ENCODE assay signal across 1 cellular context in the genomic region with DNA sequence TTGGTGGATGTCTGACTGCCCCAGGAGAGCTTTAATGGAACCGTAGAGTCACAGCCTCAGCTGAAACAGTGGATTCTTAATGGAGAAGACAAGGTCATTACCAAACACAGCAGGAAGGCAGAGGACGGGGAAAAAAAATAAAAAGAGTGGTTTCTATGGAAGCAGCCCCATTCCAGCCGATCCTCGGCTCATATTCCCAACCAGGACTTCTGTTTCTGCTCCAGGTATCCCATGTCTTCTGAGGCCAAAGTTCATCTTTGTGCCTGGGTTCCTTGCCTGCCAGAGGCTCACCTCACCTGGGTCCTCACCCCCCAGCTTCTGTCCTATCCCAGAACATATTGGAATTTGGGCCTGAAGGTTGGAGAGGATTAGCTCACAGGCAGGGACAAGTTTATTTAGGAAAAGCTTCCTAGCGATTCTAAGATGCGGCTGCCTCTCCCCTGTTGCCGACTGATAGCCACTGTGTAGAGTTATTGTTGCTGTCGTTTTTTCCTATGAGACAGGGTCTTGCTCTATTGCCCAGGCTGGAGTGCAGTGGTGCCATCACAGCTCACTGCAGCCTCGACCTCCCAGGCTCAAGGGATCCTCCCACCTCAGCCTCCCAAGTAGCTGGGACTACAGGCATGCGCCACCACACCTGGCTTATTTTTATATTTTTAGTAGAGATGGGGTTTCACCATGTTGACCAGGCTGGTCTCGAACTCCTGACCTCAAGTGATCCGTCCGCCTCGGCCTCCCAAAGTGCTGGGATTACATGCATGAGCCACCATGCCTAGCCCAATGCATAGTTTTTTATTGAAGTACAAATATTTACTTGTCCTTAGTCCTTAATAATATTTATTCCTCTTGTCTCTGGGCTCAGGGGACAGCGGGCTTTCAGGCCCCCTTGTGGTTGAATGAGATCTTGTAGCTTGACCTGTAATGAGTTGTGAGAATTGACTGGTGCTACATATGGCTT.
TF ChIP-seq lines count a peak whose summit lies in the region.

No MANE protein-coding gene starts in this region.

TF ChIP-seq in HCT116, 20 proteins besides CTCF, POLR2A, EP300 and RAD21 (continued from another document):
- TF ChIP-seq, protein P1, sequence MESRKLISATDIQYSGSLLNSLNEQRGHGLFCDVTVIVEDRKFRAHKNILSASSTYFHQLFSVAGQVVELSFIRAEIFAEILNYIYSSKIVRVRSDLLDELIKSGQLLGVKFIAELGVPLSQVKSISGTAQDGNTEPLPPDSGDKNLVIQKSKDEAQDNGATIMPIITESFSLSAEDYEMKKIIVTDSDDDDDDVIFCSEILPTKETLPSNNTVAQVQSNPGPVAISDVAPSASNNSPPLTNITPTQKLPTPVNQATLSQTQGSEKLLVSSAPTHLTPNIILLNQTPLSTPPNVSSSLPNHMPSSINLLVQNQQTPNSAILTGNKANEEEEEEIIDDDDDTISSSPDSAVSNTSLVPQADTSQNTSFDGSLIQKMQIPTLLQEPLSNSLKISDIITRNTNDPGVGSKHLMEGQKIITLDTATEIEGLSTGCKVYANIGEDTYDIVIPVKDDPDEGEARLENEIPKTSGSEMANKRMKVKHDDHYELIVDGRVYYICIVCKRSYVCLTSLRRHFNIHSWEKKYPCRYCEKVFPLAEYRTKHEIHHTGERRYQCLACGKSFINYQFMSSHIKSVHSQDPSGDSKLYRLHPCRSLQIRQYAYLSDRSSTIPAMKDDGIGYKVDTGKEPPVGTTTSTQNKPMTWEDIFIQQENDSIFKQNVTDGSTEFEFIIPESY (IDR thresholded peaks at IDR 0.05; ENCODE audit: extremely low read depth, insufficient replicate concordance, low read length) = no peak
- no peak for TF ChIP-seq TCF7L2 (IDR thresholded peaks at IDR 0.05; ENCODE audit: borderline replicate concordance, extremely low read depth, insufficient read depth, insufficient read length)
- TF ChIP-seq ELF1 (IDR thresholded peaks at IDR 0.05; ENCODE audit: borderline replicate concordance, low read depth) = no peak
- no peak for TF ChIP-seq CEBPB (IDR thresholded peaks at IDR 0.05; ENCODE audit: low read depth)
- TF ChIP-seq EZH2 (IDR thresholded peaks at IDR 0.05) = no peak
- no peak for TF ChIP-seq FOSL1 (IDR thresholded peaks at IDR 0.05; ENCODE audit: low read depth)
- no peak for TF ChIP-seq EZH2phosphoT487 (IDR thresholded peaks at IDR 0.05; ENCODE audit: borderline replicate concordance)
- no peak for TF ChIP-seq POLR2AphosphoS5 (IDR thresholded peaks at IDR 0.05; ENCODE audit: low read depth, low read length)
- TF ChIP-seq, protein P2, sequence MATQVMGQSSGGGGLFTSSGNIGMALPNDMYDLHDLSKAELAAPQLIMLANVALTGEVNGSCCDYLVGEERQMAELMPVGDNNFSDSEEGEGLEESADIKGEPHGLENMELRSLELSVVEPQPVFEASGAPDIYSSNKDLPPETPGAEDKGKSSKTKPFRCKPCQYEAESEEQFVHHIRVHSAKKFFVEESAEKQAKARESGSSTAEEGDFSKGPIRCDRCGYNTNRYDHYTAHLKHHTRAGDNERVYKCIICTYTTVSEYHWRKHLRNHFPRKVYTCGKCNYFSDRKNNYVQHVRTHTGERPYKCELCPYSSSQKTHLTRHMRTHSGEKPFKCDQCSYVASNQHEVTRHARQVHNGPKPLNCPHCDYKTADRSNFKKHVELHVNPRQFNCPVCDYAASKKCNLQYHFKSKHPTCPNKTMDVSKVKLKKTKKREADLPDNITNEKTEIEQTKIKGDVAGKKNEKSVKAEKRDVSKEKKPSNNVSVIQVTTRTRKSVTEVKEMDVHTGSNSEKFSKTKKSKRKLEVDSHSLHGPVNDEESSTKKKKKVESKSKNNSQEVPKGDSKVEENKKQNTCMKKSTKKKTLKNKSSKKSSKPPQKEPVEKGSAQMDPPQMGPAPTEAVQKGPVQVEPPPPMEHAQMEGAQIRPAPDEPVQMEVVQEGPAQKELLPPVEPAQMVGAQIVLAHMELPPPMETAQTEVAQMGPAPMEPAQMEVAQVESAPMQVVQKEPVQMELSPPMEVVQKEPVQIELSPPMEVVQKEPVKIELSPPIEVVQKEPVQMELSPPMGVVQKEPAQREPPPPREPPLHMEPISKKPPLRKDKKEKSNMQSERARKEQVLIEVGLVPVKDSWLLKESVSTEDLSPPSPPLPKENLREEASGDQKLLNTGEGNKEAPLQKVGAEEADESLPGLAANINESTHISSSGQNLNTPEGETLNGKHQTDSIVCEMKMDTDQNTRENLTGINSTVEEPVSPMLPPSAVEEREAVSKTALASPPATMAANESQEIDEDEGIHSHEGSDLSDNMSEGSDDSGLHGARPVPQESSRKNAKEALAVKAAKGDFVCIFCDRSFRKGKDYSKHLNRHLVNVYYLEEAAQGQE (IDR thresholded peaks at IDR 0.05; ENCODE audit: low read depth) = no peak
- no peak for TF ChIP-seq JUND (IDR thresholded peaks at IDR 0.05)
- no peak for TF ChIP-seq ZFX (IDR thresholded peaks at IDR 0.05)
- TF ChIP-seq, protein P3, sequence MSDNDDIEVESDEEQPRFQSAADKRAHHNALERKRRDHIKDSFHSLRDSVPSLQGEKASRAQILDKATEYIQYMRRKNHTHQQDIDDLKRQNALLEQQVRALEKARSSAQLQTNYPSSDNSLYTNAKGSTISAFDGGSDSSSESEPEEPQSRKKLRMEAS (IDR thresholded peaks at IDR 0.05) = no peak
- TF ChIP-seq ZNF274 (IDR thresholded peaks at IDR 0.05; ENCODE audit: low read depth, low read length) = no peak
